ENCODE assay signal across 1 cellular context in genomic region chr16:56426585-56426984, GRCh38.
TF ChIP-seq lines count a peak whose summit lies in the region.

No MANE protein-coding gene starts in this region.

TF ChIP-seq in WTC11, 78 proteins besides CTCF, POLR2A, EP300 and RAD21 (continued from another document):
- TF ChIP-seq, protein P1, sequence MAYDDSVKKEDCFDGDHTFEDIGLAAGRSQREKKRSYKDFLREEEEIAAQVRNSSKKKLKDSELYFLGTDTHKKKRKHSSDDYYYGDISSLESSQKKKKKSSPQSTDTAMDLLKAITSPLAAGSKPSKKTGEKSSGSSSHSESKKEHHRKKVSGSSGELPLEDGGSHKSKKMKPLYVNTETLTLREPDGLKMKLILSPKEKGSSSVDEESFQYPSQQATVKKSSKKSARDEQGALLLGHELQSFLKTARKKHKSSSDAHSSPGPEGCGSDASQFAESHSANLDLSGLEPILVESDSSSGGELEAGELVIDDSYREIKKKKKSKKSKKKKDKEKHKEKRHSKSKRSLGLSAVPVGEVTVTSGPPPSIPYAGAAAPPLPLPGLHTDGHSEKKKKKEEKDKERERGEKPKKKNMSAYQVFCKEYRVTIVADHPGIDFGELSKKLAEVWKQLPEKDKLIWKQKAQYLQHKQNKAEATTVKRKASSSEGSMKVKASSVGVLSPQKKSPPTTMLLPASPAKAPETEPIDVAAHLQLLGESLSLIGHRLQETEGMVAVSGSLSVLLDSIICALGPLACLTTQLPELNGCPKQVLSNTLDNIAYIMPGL (CRISPR knock-in tag; IDR thresholded peaks at IDR 0.05): no peak
- TF ChIP-seq ATF3 (CRISPR knock-in tag; conservative IDR thresholded peaks at IDR 0.05) (no peak), NFYB (CRISPR knock-in tag; conservative IDR thresholded peaks at IDR 0.05; ENCODE audit: low read depth) (no peak), SMAD4 (CRISPR knock-in tag; IDR thresholded peaks at IDR 0.05) (no peak), ETV6 (CRISPR knock-in tag; IDR thresholded peaks at IDR 0.05) (no peak), SP1 (CRISPR knock-in tag; conservative IDR thresholded peaks at IDR 0.05) (no peak)
- TF ChIP-seq, protein P2, sequence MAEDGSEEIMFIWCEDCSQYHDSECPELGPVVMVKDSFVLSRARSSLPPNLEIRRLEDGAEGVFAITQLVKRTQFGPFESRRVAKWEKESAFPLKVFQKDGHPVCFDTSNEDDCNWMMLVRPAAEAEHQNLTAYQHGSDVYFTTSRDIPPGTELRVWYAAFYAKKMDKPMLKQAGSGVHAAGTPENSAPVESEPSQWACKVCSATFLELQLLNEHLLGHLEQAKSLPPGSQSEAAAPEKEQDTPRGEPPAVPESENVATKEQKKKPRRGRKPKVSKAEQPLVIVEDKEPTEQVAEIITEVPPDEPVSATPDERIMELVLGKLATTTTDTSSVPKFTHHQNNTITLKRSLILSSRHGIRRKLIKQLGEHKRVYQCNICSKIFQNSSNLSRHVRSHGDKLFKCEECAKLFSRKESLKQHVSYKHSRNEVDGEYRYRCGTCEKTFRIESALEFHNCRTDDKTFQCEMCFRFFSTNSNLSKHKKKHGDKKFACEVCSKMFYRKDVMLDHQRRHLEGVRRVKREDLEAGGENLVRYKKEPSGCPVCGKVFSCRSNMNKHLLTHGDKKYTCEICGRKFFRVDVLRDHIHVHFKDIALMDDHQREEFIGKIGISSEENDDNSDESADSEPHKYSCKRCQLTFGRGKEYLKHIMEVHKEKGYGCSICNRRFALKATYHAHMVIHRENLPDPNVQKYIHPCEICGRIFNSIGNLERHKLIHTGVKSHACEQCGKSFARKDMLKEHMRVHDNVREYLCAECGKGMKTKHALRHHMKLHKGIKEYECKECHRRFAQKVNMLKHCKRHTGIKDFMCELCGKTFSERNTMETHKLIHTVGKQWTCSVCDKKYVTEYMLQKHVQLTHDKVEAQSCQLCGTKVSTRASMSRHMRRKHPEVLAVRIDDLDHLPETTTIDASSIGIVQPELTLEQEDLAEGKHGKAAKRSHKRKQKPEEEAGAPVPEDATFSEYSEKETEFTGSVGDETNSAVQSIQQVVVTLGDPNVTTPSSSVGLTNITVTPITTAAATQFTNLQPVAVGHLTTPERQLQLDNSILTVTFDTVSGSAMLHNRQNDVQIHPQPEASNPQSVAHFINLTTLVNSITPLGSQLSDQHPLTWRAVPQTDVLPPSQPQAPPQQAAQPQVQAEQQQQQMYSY (CRISPR knock-in tag; IDR thresholded peaks at IDR 0.05): no peak
